9 cellular contexts compared by ENCODE assay signal in the genomic region with DNA sequence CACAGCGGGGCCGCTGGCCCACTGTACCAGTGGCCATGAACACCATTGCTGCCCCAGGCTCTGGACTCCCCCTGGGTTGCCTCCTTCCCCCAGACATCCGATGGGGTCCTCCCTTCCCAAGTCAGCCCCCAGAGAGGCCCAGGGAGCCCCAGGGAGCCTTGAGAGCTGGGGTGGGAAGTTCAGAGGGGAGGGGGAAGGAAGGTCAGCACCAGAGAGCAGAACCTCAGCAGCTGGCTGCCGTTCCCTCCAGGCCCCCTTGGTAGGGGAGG. TPM values are rescaled to one million over a fixed set of nuclear protein-coding genes. Genes with fewer than 3 reads are reported as not detected.
A peak's percentile ranks its signal among the peaks of the same experiment; 100 is the strongest.
DNase-seq lines count a peak whose midpoint lies in the region; ATAC-seq and TF ChIP-seq lines count a peak whose summit lies in the region.
"Had no signal": no experiment of that assay in that cellular context is flagged by ENCODE, and none has a peak within 500 bp of the region (broad histone marks: within the 10 kb centered on the region; RNA-seq: fewer than 3 reads in every experiment).

No MANE protein-coding gene starts in this region.

- H3K9me3 Mint-ChIP-seq in CD8-positive, alpha-beta memory T cell, result peaks cover 0 to 3% (median 0%) of the 10 kb centered on the region in 5 donors
- H3K9me3 Mint-ChIP-seq in nephron progenitor cell, result peaks cover 53% of the 10 kb centered on the region

- no peak for ATAC-seq in GM21576 (IDR thresholded peaks at IDR 0.05; ENCODE audit: unreplicated experiment)

- POLR2A ChIA-PET in CD8-positive, alpha-beta memory T cell (lab: Charles Lee), result interaction anchor here (0.9 to 3.4 kb wide), 9 partner anchors 9 to 563 kb away, joined by 3 to 27 read pairs (median 4); a partner anchor contains a TSS

- H3K9me3 ChIP-seq in CD8-positive, alpha-beta memory T cell (ENCODE audit: low read length), result no peaks in the 10 kb centered on the region
- peaks cover 7% of the 10 kb centered on the region; the same call in 1 of the 2 replicates for H3K9me3 ChIP-seq in HUES6 (ENCODE audit: control insufficient read depth, insufficient read depth, low read depth, low read length)
- no peaks in the 10 kb centered on the region for H3K9me3 ChIP-seq in colonic mucosa

- DNase-seq in CD8-positive, alpha-beta memory T cell, result no peak
- DNase-seq in colonic mucosa, result no peak
- DNase-seq in nephron progenitor cell, result no peak
- no peak for DNase-seq in DMS79 (lab: John Stamatoyannopoulos, UW)
- DNase-seq in hepatic stellate cell (ENCODE audit: low spot score), result no peak
- DNase-seq in RPMI8226, result no peak
- DNase-seq: NCI-H510A had no signal

- intact Hi-C loops in colonic mucosa (cut with DNase I), result no loop called here

- H3K4me3 ChIP-seq in CD8-positive, alpha-beta memory T cell (ENCODE audit: low read length), result peak overlapping the region; percentile 86
- H3K4me3 ChIP-seq in HUES6 (ENCODE audit: low read depth, low read length) (peak overlapping the region; percentile 80), colonic mucosa (peak overlapping the region; percentile 42)

- H3K4me1 ChIP-seq in CD8-positive, alpha-beta memory T cell (ENCODE audit: insufficient read depth, low read length), result peaks cover 19% of the 10 kb centered on the region
- H3K4me1 ChIP-seq in HUES6 (ENCODE audit: control insufficient read depth, insufficient read depth, low read length), result peaks cover 39% of the 10 kb centered on the region
- H3K4me1 ChIP-seq in colonic mucosa, result no peaks in the 10 kb centered on the region

- H3K27ac ChIP-seq in CD8-positive, alpha-beta memory T cell (ENCODE audit: low read depth, low read length), result peak overlapping the region; percentile 91
- H3K27ac ChIP-seq in HUES6 (ENCODE audit: low read depth, low read length) (peak overlapping the region; percentile 86; the same call in 1 of the 2 replicates), colonic mucosa (peak overlapping the region; percentile 90)

- TF ChIP-seq CTCF in colonic mucosa (IDR thresholded peaks at IDR 0.05) (no peak), nephron progenitor cell (IDR thresholded peaks at IDR 0.05) (no peak)

- CTCF ChIA-PET in CD8-positive, alpha-beta memory T cell (lab: Charles Lee), result interaction anchor here (0.8 to 10.5 kb wide), 8 partner anchors 21 to 443 kb away, joined by 3 to 230 read pairs (median 3); a partner anchor contains a TSS

- H3K9ac ChIP-seq in HUES6 (ENCODE audit: low read length), result peak overlapping the region; percentile 95
- H3K9ac ChIP-seq in colonic mucosa (ENCODE audit: low read depth in 2 of 2, low read length in 2 of 2), result peak overlapping the region; percentile 75 to 90

- H3K27me3 Mint-ChIP-seq in CD8-positive, alpha-beta memory T cell, result no peaks in the 10 kb centered on the region
- peaks cover 3% of the 10 kb centered on the region for H3K27me3 Mint-ChIP-seq in nephron progenitor cell (ENCODE audit: low read depth, poor library complexity)

- H3K27me3 ChIP-seq in CD8-positive, alpha-beta memory T cell (ENCODE audit: insufficient read depth, low read length, poor library complexity, severe bottlenecking), result no peaks in the 10 kb centered on the region
- H3K27me3 ChIP-seq in HUES6 (ENCODE audit: control insufficient read depth, insufficient read depth, low read length) (no peaks in the 10 kb centered on the region), colonic mucosa (no peaks in the 10 kb centered on the region)

- H3K4me3 Mint-ChIP-seq in CD8-positive, alpha-beta memory T cell, result peak overlapping the region; percentile 89 to 95 (median 91)
- H3K4me3 Mint-ChIP-seq in nephron progenitor cell, result peak overlapping the region; percentile 82

- H3K36me3 Mint-ChIP-seq in CD8-positive, alpha-beta memory T cell, result peaks cover 2 to 30% (median 3%) of the 10 kb centered on the region in 3 donors
- H3K36me3 Mint-ChIP-seq in nephron progenitor cell (ENCODE audit: low read depth), result peaks cover 15% of the 10 kb centered on the region

- H3K36me3 ChIP-seq in CD8-positive, alpha-beta memory T cell (ENCODE audit: insufficient read depth, low read length), result no peaks in the 10 kb centered on the region
- H3K36me3 ChIP-seq in HUES6 (ENCODE audit: control insufficient read depth, insufficient read depth, low read length) (peaks cover 26% of the 10 kb centered on the region), colonic mucosa (no peaks in the 10 kb centered on the region)

- H3K4me1 Mint-ChIP-seq in CD8-positive, alpha-beta memory T cell, result peaks cover 54 to 73% (median 56%) of the 10 kb centered on the region in 3 donors
- peaks cover 41% of the 10 kb centered on the region for H3K4me1 Mint-ChIP-seq in nephron progenitor cell

- H3K27ac Mint-ChIP-seq in CD8-positive, alpha-beta memory T cell, result peak overlapping the region; percentile 91 to 100 (median 99)
- no peak overlapping the region for H3K27ac Mint-ChIP-seq in nephron progenitor cell

RNA-seq across cellular contexts. Expression of a gene that starts 0.5 kb away (rescaled TPM):
- 100 to 1,000 TPM; 124 to 133 TPM for total RNA-seq in CD8-positive, alpha-beta memory T cell
- 116 TPM for polyA plus RNA-seq in CD8-positive, alpha-beta memory T cell
- 10 to 100 TPM; 19.9 to 30.0 TPM for total RNA-seq in colonic mucosa

RNA-seq across cellular contexts. Expression of a gene that starts 8.3 kb away (rescaled TPM):
- total RNA-seq in CD8-positive, alpha-beta memory T cell, result 100 to 1,000 TPM; 160 to 162 TPM
- 105 TPM for polyA plus RNA-seq in CD8-positive, alpha-beta memory T cell
- 100 to 1,000 TPM in 1 of 2 donors, 10 to 100 TPM in 1; 55.9 to 115 TPM for total RNA-seq in colonic mucosa

RNA-seq across cellular contexts. Expression of a gene that starts 17.9 kb away (rescaled TPM):
- total RNA-seq in CD8-positive, alpha-beta memory T cell, result 1 to 10 TPM; 3.5 to 4.6 TPM
- not detected for polyA plus RNA-seq in CD8-positive, alpha-beta memory T cell
- total RNA-seq in colonic mucosa, result 1 to 10 TPM; 3.3 to 5.0 TPM

RNA-seq across cellular contexts. Expression of a gene that starts 22.1 kb away (rescaled TPM):
- not detected for total RNA-seq in CD8-positive, alpha-beta memory T cell
- polyA plus RNA-seq in CD8-positive, alpha-beta memory T cell, result not detected
- total RNA-seq in colonic mucosa, result under 1 TPM in 1 of 2 donors, not detected in 1; 0.24 TPM

RNA-seq across cellular contexts. Expression of a gene that starts 40.6 kb away (rescaled TPM):
- under 1 TPM; 0.62 to 0.79 TPM for total RNA-seq in CD8-positive, alpha-beta memory T cell
- 0.38 TPM for polyA plus RNA-seq in CD8-positive, alpha-beta memory T cell
- 1 to 10 TPM; 4.3 to 8.8 TPM for total RNA-seq in colonic mucosa

Comparison
In these comparisons a context has a peak if more than half of its experiments do, and no peak if none do; other contexts are left out.
1. RNA of a gene that starts 0.5 kb away (total RNA-seq): 124 to 133 TPM in CD8-positive, alpha-beta memory T cell; 19.9 to 30.0 TPM in colonic mucosa; every median in the first group is over 4 times any median in the second.
2. Peak in every context shown above with its lines, with median percentiles within 50 percentile points of each other: H3K27ac ChIP-seq and H3K4me3 ChIP-seq.